In genomic region chr1:62800274-62800673, GRCh38 we compare ENCODE assay signal across 11 cellular contexts. TPM values are rescaled to one million over a fixed set of nuclear protein-coding genes. Genes with fewer than 3 reads are reported as not detected.
DNase-seq lines count a peak whose midpoint lies in the region; ATAC-seq and TF ChIP-seq lines count a peak whose summit lies in the region.
"Had no signal": no experiment of that assay in that cellular context is flagged by ENCODE, and none has a peak within 500 bp of the region (broad histone marks: within the 10 kb centered on the region; RNA-seq: fewer than 3 reads in every experiment).

No MANE protein-coding gene starts in this region.

- 74 to 85% methylated on average over 3 of the region's 3 CpGs for WGBS in esophagus squamous epithelium, 2 donors

- TF ChIP-seq CTCF in OCI-LY7 (conservative IDR thresholded peaks at IDR 0.05; ENCODE audit: low read length) (no peak), esophagus squamous epithelium (IDR thresholded peaks at IDR 0.05) (no peak)

- ATAC-seq in GM19463 (IDR thresholded peaks at IDR 0.05; ENCODE audit: unreplicated experiment), result peak; percentile 34
- peak; percentile 39 for ATAC-seq in HG03095 (IDR thresholded peaks at IDR 0.05; ENCODE audit: unreplicated experiment)

- no peak overlapping the region; the same call in 1 of the 2 replicates for H2AFZ ChIP-seq in OCI-LY7 (ENCODE audit: low read length)

- no TSS peak for BruUV-seq in OCI-LY7 (replicated peaks; lab: Mats Ljungman, UMichigan)

- H3K9me3 ChIP-seq in OCI-LY7 (ENCODE audit: low read length), result no peaks in the 10 kb centered on the region
- H3K9me3 ChIP-seq in esophagus squamous epithelium, result no peaks in the 10 kb centered on the region
- H3K9me3 ChIP-seq: prostate gland, SJSA1 had no signal

- H3K9me2 ChIP-seq in OCI-LY7 (ENCODE audit: insufficient read depth, low read length), result no peaks in the 10 kb centered on the region

- peak overlapping the region; percentile 59 for H3K4me2 ChIP-seq in OCI-LY7 (ENCODE audit: low read length)

- POLR2A ChIA-PET in OCI-LY7 (lab: Charles Lee), result interaction anchor here (1.0 kb wide), 2 partner anchors 11 to 139 kb away, joined by 3 to 5 read pairs; no protein-coding TSS in a partner anchor

- H3K4me1 ChIP-seq in OCI-LY7 (ENCODE audit: insufficient read depth, low read length, poor library complexity, severe bottlenecking), result peaks cover 24% of the 10 kb centered on the region
- H3K4me1 ChIP-seq in esophagus squamous epithelium, result no peaks in the 10 kb centered on the region
- H3K4me1 ChIP-seq: prostate gland had no signal

- peak; percentile 70 for DNase-seq in CD1c-positive myeloid dendritic cell (ENCODE audit: extremely low spot score)
- DNase-seq in OCI-LY7 (ENCODE audit: low spot score), result peak; percentile 10
- no peak for DNase-seq in NCI-H69 (lab: John Stamatoyannopoulos, UW)
- DNase-seq in SW 1271 (lab: John Stamatoyannopoulos, UW), result no peak
- DNase-seq in NCI-H1092 treated with DMSO at 0.1 percent for 48 hours (lab: John Stamatoyannopoulos, UW), result no peak
- DNase-seq in esophagus squamous epithelium (lab: John Stamatoyannopoulos, UW), result no peak
- DNase-seq: NCI-H2081 had no signal

- H3K27me3 ChIP-seq in esophagus squamous epithelium, result no peaks in the 10 kb centered on the region
- H3K27me3 ChIP-seq: SJSA1 had no signal

- H3K79me2 ChIP-seq in OCI-LY7 (ENCODE audit: insufficient read depth, low read depth, low read length), result peaks cover 11% of the 10 kb centered on the region; the same call in 1 of the 2 replicates

- no peak for TF ChIP-seq POLR2A in esophagus squamous epithelium (IDR thresholded peaks at IDR 0.05)

- CTCF ChIA-PET in OCI-LY7 (lab: Charles Lee; ENCODE audit: unreplicated experiment), result interaction anchor here (1.2 kb wide), 1 partner anchor 11 kb away, joined by 5 read pairs; no protein-coding TSS in a partner anchor

- H3K36me3 ChIP-seq in OCI-LY7 (ENCODE audit: insufficient read depth, low read length) (no peaks in the 10 kb centered on the region), esophagus squamous epithelium (peaks cover 0 to 11% (median 0%) of the 10 kb centered on the region in 3 donors)
- H3K36me3 ChIP-seq: prostate gland, SJSA1 had no signal

- H3K4me3 ChIP-seq in OCI-LY7 (ENCODE audit: low read depth, low read length, poor library complexity, severe bottlenecking) (peak overlapping the region; percentile 17), esophagus squamous epithelium (no peak overlapping the region)
- H3K4me3 ChIP-seq: prostate gland, SJSA1 had no signal

- H4K20me1 ChIP-seq in OCI-LY7 (ENCODE audit: insufficient read depth, low read length), result no peaks in the 10 kb centered on the region

- intact Hi-C loops in OCI-LY7 (cut with micrococcal nuclease; ENCODE audit: unreplicated experiment), result loop anchor here (2.0 kb wide), 1 partner anchor 15 kb away; the partner anchor contains the start of gene ATG4C
- intact Hi-C loops in esophagus squamous epithelium (cut with DNase I), result no loop called here

- H3K27ac ChIP-seq in OCI-LY7 (ENCODE audit: low read depth, low read length, poor library complexity, severe bottlenecking), result peak overlapping the region; percentile 79
- no peak overlapping the region for H3K27ac ChIP-seq in esophagus squamous epithelium
- H3K27ac ChIP-seq: prostate gland, SJSA1 had no signal

RNA-seq across cellular contexts. Expression of gene ATG4C, which starts 16.3 kb away (rescaled TPM):
- total RNA-seq in OCI-LY7 (2014; rRNA removed; shearing (Covaris generic)), result 7.3 and 16.0 TPM in 2 replicates
- total RNA-seq in OCI-LY7 (2022) (15.2 and 18.4 TPM in 2 replicates), esophagus squamous epithelium (1 to 10 TPM in 3 of 4 donors, under 1 TPM in 1; 0.95 to 7.5 (median 5.7) TPM)

Comparison
In these comparisons a context has a peak if more than half of its experiments do, and no peak if none do; other contexts are left out.
1. DNase-seq: peak in CD1c-positive myeloid dendritic cell (single experiment) and OCI-LY7 (single experiment); none in NCI-H69 (single experiment), SW 1271 (0 of 2), NCI-H1092 treated with DMSO at 0.1 percent for 48 hours (single experiment) and esophagus squamous epithelium (single experiment).